30 cellular contexts compared by ENCODE assay signal in genomic region chr15:56613826-56614225, GRCh38.
"Had no signal": no experiment of that assay in that cellular context is flagged by ENCODE, and none has a peak within 500 bp of the region (broad histone marks: within the 10 kb centered on the region; RNA-seq: fewer than 3 reads in every experiment).

No MANE protein-coding gene starts in this region.

- H3K9me3 ChIP-seq: adrenal gland, body of pancreas, psoas muscle, right atrium auricular region, thyroid gland, upper lobe of right lung had no signal

- H3K4me1 ChIP-seq: adrenal gland, body of pancreas, esophagus muscularis mucosa, heart right ventricle, parathyroid adenoma, psoas muscle, right atrium auricular region, thyroid gland, upper lobe of right lung had no signal

- DNase-seq: activated CD4-positive, alpha-beta memory T cell treated with anti-CD3 and anti-CD28 coated beads, Interleukin-2, amount 10 ng/mL, durations not matched to agents 7 days and 5 days; activated CD4-positive, alpha-beta T cell treated with anti-CD3 and anti-CD28 coated beads for 1 hour; activated CD4-positive, alpha-beta T cell treated with anti-CD3 and anti-CD28 coated beads, Interleukin-2, amount 10 ng/mL, durations not matched to agents 7 days and 5 days; activated CD8-positive, alpha-beta memory T cell treated with anti-CD3 and anti-CD28 coated beads, Interleukin-2, amount 10 ng/mL, durations not matched to agents 7 days and 5 days; activated effector memory CD4-positive, alpha-beta T cell treated with Interleukin-2 at 50 U/mL for 16 hours; activated naive CD4-positive, alpha-beta T cell treated with Interleukin-2 at 50 U/mL for 16 hours; adrenal gland; aorta; body of pancreas; dermis blood vessel endothelial cell; effector CD4-positive, alpha-beta T cell; foreskin melanocyte; heart right ventricle; midbrain; naive thymus-derived CD4-positive, alpha-beta T cell; nucleus accumbens; psoas muscle; stimulated activated CD4-positive, alpha-beta T cell treated with anti-CD3 and anti-CD28 coated beads, Interleukin-1b, Interleukin-23, amount 100 ng/mL, for 48 hours; stimulated activated CD4-positive, alpha-beta T cell treated with anti-CD3 and anti-CD28 coated beads, Interleukin-4, amount 100 ng/mL, for 4 hours; stimulated activated CD8-positive, alpha-beta memory T cell treated with anti-CD3 and anti-CD28 coated beads, Interleukin-4, amount 100 ng/mL, for 48 hours; stimulated activated naive CD8-positive, alpha-beta T cell treated with anti-CD3 and anti-CD28 coated beads, Interleukin-15, amount 100 ng/mL, for 72 hours; substantia nigra; thyroid gland; upper lobe of right lung had no signal

- H3K4me3 ChIP-seq: adrenal gland, body of pancreas, esophagus muscularis mucosa, heart right ventricle, psoas muscle, right atrium auricular region, smooth muscle cell, thyroid gland, upper lobe of right lung had no signal

- H3K4me2 ChIP-seq: smooth muscle cell had no signal

- H3K36me3 ChIP-seq: adrenal gland, esophagus muscularis mucosa, heart right ventricle, right atrium auricular region, thyroid gland, upper lobe of right lung had no signal

- H3K27ac ChIP-seq: adrenal gland, body of pancreas, esophagus muscularis mucosa, heart right ventricle, parathyroid adenoma, psoas muscle, right atrium auricular region, thyroid gland, upper lobe of right lung had no signal

- H3K9ac ChIP-seq: parathyroid adenoma had no signal

- H3K27ac Mint-ChIP-seq: activated CD4-positive, alpha-beta memory T cell treated with anti-CD3 and anti-CD28 coated beads, Interleukin-2, amount 10 ng/mL, durations not matched to agents 7 days and 5 days; activated CD4-positive, alpha-beta T cell treated with anti-CD3 and anti-CD28 coated beads, Interleukin-2, amount 10 ng/mL, durations not matched to agents 7 days and 5 days; activated CD8-positive, alpha-beta memory T cell treated with anti-CD3 and anti-CD28 coated beads, Interleukin-2, amount 10 ng/mL, durations not matched to agents 7 days and 5 days; activated naive CD8-positive, alpha-beta T cell; naive thymus-derived CD4-positive, alpha-beta T cell; stimulated activated memory B cell treated with anti-CD40 and anti-IgM and Interleukin-4, amounts not matched to agents 10 μg/mL and 1 μg/mL and 100 μg/mL, for 72 hours had no signal

- H3K9me3 Mint-ChIP-seq: activated CD4-positive, alpha-beta memory T cell treated with anti-CD3 and anti-CD28 coated beads, Interleukin-2, amount 10 ng/mL, durations not matched to agents 7 days and 5 days; stimulated activated naive CD8-positive, alpha-beta T cell treated with anti-CD3 and anti-CD28 coated beads, Interleukin-15, amount 100 ng/mL, for 72 hours had no signal

- ATAC-seq: activated CD8-positive, alpha-beta memory T cell treated with anti-CD3 and anti-CD28 coated beads, Interleukin-2, amount 10 ng/mL, durations not matched to agents 7 days and 5 days; body of pancreas; heart right ventricle; naive thymus-derived CD4-positive, alpha-beta T cell; psoas muscle; stimulated activated memory B cell treated with anti-CD40 and anti-IgM and Interleukin-4, amounts not matched to agents 10 μg/mL and 1 μg/mL and 100 μg/mL, for 72 hours; stimulated activated naive CD8-positive, alpha-beta T cell treated with anti-CD3 and anti-CD28 coated beads, Interleukin-15, amount 100 ng/mL, for 72 hours; upper lobe of right lung had no signal

- H3K79me2 ChIP-seq: parathyroid adenoma had no signal

- H3K4me1 Mint-ChIP-seq: activated CD4-positive, alpha-beta memory T cell treated with anti-CD3 and anti-CD28 coated beads, Interleukin-2, amount 10 ng/mL, durations not matched to agents 7 days and 5 days; activated CD8-positive, alpha-beta memory T cell treated with anti-CD3 and anti-CD28 coated beads, Interleukin-2, amount 10 ng/mL, durations not matched to agents 7 days and 5 days had no signal

- H2AFZ ChIP-seq: parathyroid adenoma had no signal

- H3K4me3 Mint-ChIP-seq: activated CD4-positive, alpha-beta memory T cell treated with anti-CD3 and anti-CD28 coated beads, Interleukin-2, amount 10 ng/mL, durations not matched to agents 7 days and 5 days; activated CD4-positive, alpha-beta T cell treated with anti-CD3 and anti-CD28 coated beads, Interleukin-2, amount 10 ng/mL, durations not matched to agents 7 days and 5 days; activated CD8-positive, alpha-beta memory T cell treated with anti-CD3 and anti-CD28 coated beads, Interleukin-2, amount 10 ng/mL, durations not matched to agents 7 days and 5 days; activated naive CD8-positive, alpha-beta T cell; stimulated activated memory B cell treated with anti-CD40 and anti-IgM and Interleukin-4, amounts not matched to agents 10 μg/mL and 1 μg/mL and 100 μg/mL, for 72 hours had no signal

- H3K27me3 ChIP-seq: adrenal gland, body of pancreas, esophagus muscularis mucosa, heart right ventricle, right atrium auricular region, thyroid gland, upper lobe of right lung had no signal

- H3K27me3 Mint-ChIP-seq: stimulated activated memory B cell treated with anti-CD40 and anti-IgM and Interleukin-4, amounts not matched to agents 10 μg/mL and 1 μg/mL and 100 μg/mL, for 72 hours had no signal
